9 cellular contexts compared by ENCODE assay signal in genomic region chr2:29481313-29481712, GRCh38.
"Had no signal": no experiment of that assay in that cellular context is flagged by ENCODE, and none has a peak within 500 bp of the region (broad histone marks: within the 10 kb centered on the region; RNA-seq: fewer than 3 reads in every experiment).

No MANE protein-coding gene starts in this region.

- H3K4me1 ChIP-seq: HAP-1 had no signal

- ATAC-seq: HCT116, HepG2 had no signal

- H3K9me3 ChIP-seq: HAP-1 had no signal

- H3K9ac ChIP-seq: GM23248 had no signal

- H3K27ac ChIP-seq: GM23248, HL-60 had no signal

- DNase-seq: GM23248, GOT3, H7, HFFc6, KBM-7 had no signal

- H3K36me3 ChIP-seq: HAP-1 had no signal

- H3K4me3 ChIP-seq: GM23248, HAP-1 had no signal
